8 cellular contexts compared by ENCODE assay signal in genomic region chr5:16616536-16617271, GRCh38. TPM values are rescaled to one million over a fixed set of nuclear protein-coding genes. Genes with fewer than 3 reads are reported as not detected.
DNase-seq lines count a peak whose midpoint lies in the region; ATAC-seq lines count a peak whose summit lies in the region.

Gene RETREG1, minus strand, starts transcription at chr5:16616997. Its CDS starts 26 bp downstream, at chr5:16616971.

- H3K9me3 ChIP-seq in T-helper 17 cell (ENCODE audit: control insufficient read depth, low read length, poor library complexity, severe bottlenecking) = no peaks in the 10 kb centered on the region
- H3K9me3 ChIP-seq in iPS DF 6.9 (ENCODE audit: control insufficient read depth, insufficient read depth, low read length) = no peaks in the 10 kb centered on the region

- peaks cover 6% of the 10 kb centered on the region for H3K4me1 ChIP-seq in iPS DF 6.9 (ENCODE audit: control insufficient read depth, insufficient read depth, low read length)

- DNase-seq in CD1c-positive myeloid dendritic cell (ENCODE audit: extremely low spot score) = peak; percentile 71
- peak; percentile 24 for DNase-seq in HK-2 (ENCODE audit: unreplicated experiment)
- DNase-seq in T-helper 17 cell = peak; percentile 79 to 86 (median 80)
- DNase-seq in anterior cingulate cortex (lab: John Stamatoyannopoulos, UW) = peak in 53 of 58 donors; percentile 11 to 87 (median 61)
- no peak for DNase-seq in iPS DF 6.9 (ENCODE audit: low read depth, low spot score)
- DNase-seq in skeletal muscle cell (ENCODE audit: low read depth) = no peak
- no peak for DNase-seq in foreskin melanocyte

- H3K27me3 Mint-ChIP-seq in T-helper 17 cell = no peaks in the 10 kb centered on the region

- peaks cover 12% of the 10 kb centered on the region for H3K36me3 Mint-ChIP-seq in T-helper 17 cell (ENCODE audit: low read depth)

- ATAC-seq in GM19395 (IDR thresholded peaks at IDR 0.05; ENCODE audit: unreplicated experiment) (peak; percentile 60), T-helper 17 cell (peak; percentile 90)

- no peak within 1 kb of the TSS for H3K4me3 Mint-ChIP-seq in T-helper 17 cell

- WGBS in iPS DF 6.9 (ENCODE audit: insufficient coverage, insufficient read length) = no CpG with 5 or more reads among the region's 86 CpGs

- H3K4me3 ChIP-seq in iPS DF 6.9 (ENCODE audit: low read length) (peak within 1 kb of the TSS; percentile 69), skeletal muscle cell (ENCODE audit: low read depth, low read length) (peak within 1 kb of the TSS; percentile 52)

- H3K27ac Mint-ChIP-seq in T-helper 17 cell = no peak within 1 kb of the TSS

- H3K27me3 ChIP-seq in iPS DF 6.9 (ENCODE audit: control insufficient read depth, insufficient read depth, low read length) = peaks cover 16% of the 10 kb centered on the region

- H3K27ac ChIP-seq in iPS DF 6.9 (ENCODE audit: low read length) = no peak within 1 kb of the TSS

- peaks cover 30% of the 10 kb centered on the region for H3K4me1 Mint-ChIP-seq in T-helper 17 cell

- H3K36me3 ChIP-seq in iPS DF 6.9 (ENCODE audit: control insufficient read depth, insufficient read depth, low read length) = no peaks in the 10 kb centered on the region; the same call in 1 of the 2 replicates

RNA-seq across cellular contexts. Expression of gene RETREG1, which starts in this region (rescaled TPM):
- 10 to 100 TPM; 30.2 to 37.8 TPM for total RNA-seq in T-helper 17 cell

Comparison
In these comparisons a context has a peak if more than half of its experiments do, and no peak if none do; other contexts are left out.
1. DNase-seq: peak in CD1c-positive myeloid dendritic cell (single experiment), HK-2 (single experiment), T-helper 17 cell (3 of 3) and anterior cingulate cortex (53 of 58); none in iPS DF 6.9 (single experiment), skeletal muscle cell (single experiment) and foreskin melanocyte (single experiment).